Comparison of ENCODE assay signal across 15 cellular contexts in the genomic region with DNA sequence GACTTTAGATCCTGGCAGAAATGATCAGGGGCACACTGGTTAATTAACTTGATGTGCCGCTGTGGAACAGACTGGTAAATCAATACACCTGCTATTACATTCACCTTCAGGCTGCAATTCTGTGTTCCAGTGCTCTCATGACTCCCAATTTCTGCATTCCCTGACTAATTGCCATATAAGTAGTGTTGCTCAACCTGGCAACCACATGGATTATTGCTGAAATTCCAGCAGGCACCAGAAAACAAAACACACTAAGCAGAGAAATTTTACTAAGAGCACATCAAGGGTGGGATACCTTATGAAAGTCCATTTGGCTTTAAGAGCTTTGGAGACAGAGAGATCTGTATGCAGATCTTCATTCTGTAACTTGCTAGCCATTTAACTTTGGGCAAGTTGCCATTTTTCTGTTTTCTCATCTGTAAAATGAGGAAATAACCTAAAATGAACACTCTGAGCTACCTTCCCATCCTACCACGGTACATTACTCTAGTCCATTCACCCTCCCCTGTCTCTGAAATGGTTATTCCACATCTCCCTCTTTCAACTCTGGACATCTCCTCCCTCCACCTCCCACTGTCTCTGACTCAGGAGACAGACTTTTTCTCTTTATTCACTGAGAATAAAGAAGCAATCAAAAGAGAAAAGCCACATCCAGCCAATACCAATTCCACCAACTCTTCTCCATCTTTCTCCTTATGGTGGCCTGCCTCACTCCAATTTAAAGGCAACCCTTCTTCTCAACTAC. TPM values are rescaled to one million over a fixed set of nuclear protein-coding genes. Genes with fewer than 3 reads are reported as not detected.
DNase-seq lines count a peak whose midpoint lies in the region; TF ChIP-seq lines count a peak whose summit lies in the region.
"Had no signal": no experiment of that assay in that cellular context is flagged by ENCODE, and none has a peak within 500 bp of the region (broad histone marks: within the 10 kb centered on the region; RNA-seq: fewer than 3 reads in every experiment).

No MANE protein-coding gene starts in this region.

- peak; percentile 25 for DNase-seq in EL
- DNase-seq in NAMALWA (ENCODE audit: low spot score) = peak; percentile 4
- peak; percentile 38 for DNase-seq in cerebellar cortex (ENCODE audit: low spot score)
- peak; percentile 45 for DNase-seq in osteoblast (ENCODE audit: insufficient read length, low spot score, missing footprints)
- no peak for DNase-seq in KBM-7
- DNase-seq in NCI-H2171 (lab: John Stamatoyannopoulos, UW) = no peak
- no peak for DNase-seq in HUDEP-2 (lab: John Stamatoyannopoulos, UW; ENCODE audit: unreplicated experiment in 76 of 76)
- no peak for DNase-seq in activated effector memory CD4-positive, alpha-beta T cell treated with anti-CD3 and anti-CD28 coated beads, Interleukin-2, amount 50 U/mL, for 16 hours
- DNase-seq: activated CD4-positive, alpha-beta T cell treated with anti-CD3 and anti-CD28 coated beads, Interleukin-2, amount 10 ng/mL, durations not matched to agents 24 days and 14 days; cerebellar nuclear complex; DMS79 treated with DMSO at 0.1 percent for 48 hours; tibial artery had no signal

- no peak overlapping the region for H2AFZ ChIP-seq in osteoblast (ENCODE audit: low read length)
- H2AFZ ChIP-seq: hepatocyte had no signal

- no peaks in the 10 kb centered on the region for H3K27me3 ChIP-seq in osteoblast (ENCODE audit: insufficient read depth, low read length)
- H3K27me3 ChIP-seq: hepatocyte, tibial artery had no signal

- H3K4me2 ChIP-seq in osteoblast (ENCODE audit: insufficient read depth, low read length) = no peak overlapping the region
- H3K4me2 ChIP-seq: hepatocyte had no signal

- H3K79me2 ChIP-seq in osteoblast (ENCODE audit: insufficient read depth, low read length) = no peaks in the 10 kb centered on the region
- H3K79me2 ChIP-seq: hepatocyte had no signal

- no peaks in the 10 kb centered on the region for H3K4me1 ChIP-seq in osteoblast (ENCODE audit: insufficient read depth, low read length)

- H4K20me1 ChIP-seq in osteoblast (ENCODE audit: insufficient read depth, low read length) = no peaks in the 10 kb centered on the region

- no peaks in the 10 kb centered on the region for H3K36me3 ChIP-seq in osteoblast (ENCODE audit: insufficient read depth, low read length)
- H3K36me3 ChIP-seq: tibial artery had no signal

- no peaks in the 10 kb centered on the region for H3K9me3 ChIP-seq in osteoblast (ENCODE audit: low read depth, low read length)
- H3K9me3 ChIP-seq: tibial artery had no signal

- in situ Hi-C loops in KBM-7 (cut with MboI; ENCODE audit: low pct_unique_long_range_greater_than_20kb, low sequenced_read_pairs) = no loop called here

- H3K4me3 ChIP-seq in osteoblast (ENCODE audit: insufficient read depth, low read length) = no peak overlapping the region
- H3K4me3 ChIP-seq: hepatocyte, skin epidermis, tibial artery had no signal

- TF ChIP-seq CTCF in osteoblast (IDR thresholded peaks at IDR 0.05; ENCODE audit: extremely low read depth, low read depth, low read length) = no peak

- no peak overlapping the region for H3K27ac ChIP-seq in osteoblast (ENCODE audit: low read depth, low read length)
- H3K27ac ChIP-seq: hepatocyte, skin epidermis, tibial artery had no signal

RNA-seq across cellular contexts. Expression of a gene that starts 54.5 kb away (rescaled TPM):
- 3.3 and 6.5 TPM in 2 replicates for total RNA-seq in osteoblast
- total RNA-seq: activated CD4-positive, alpha-beta T cell treated with anti-CD3 and anti-CD28 coated beads, Interleukin-2, amount 10 ng/mL, durations not matched to agents 24 days and 14 days; T-helper 2 cell treated with Interferon-gamma antibody and Interleukin-4, amounts not matched to agents 100 ng/mL and 5 ng/mL, for 36 hours had no signal

Comparison
In these comparisons a context has a peak if more than half of its experiments do, and no peak if none do; other contexts are left out.
1. DNase-seq: peak in EL (single experiment), NAMALWA (single experiment), cerebellar cortex (single experiment) and osteoblast (single experiment); none in KBM-7 (single experiment), NCI-H2171 (single experiment), HUDEP-2 (0 of 76) and activated effector memory CD4-positive, alpha-beta T cell treated with anti-CD3 and anti-CD28 coated beads, Interleukin-2, amount 50 U/mL, for 16 hours (single experiment).